In the genomic region with DNA sequence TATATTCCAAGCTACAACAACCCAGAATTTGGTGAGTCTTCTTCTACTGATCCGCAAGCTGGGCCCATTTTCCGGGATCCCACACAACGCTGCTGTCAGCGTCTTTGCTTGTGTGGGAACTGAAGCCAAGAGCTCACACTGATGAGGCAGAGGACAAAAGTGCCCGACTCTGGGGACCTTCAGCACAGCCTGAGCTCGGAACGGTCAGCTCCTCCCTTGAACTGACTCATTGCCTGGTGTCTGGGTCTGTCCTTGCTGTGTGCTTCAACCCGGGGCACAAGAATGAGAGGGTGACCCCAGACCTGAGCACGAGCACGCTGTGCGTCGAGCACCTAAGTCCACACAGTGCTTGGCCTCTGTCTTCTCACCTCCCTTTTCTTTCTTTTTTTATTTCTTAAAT, we compare ENCODE assay signal across 27 cellular contexts. TPM values are rescaled to one million over a fixed set of nuclear protein-coding genes. Genes with fewer than 3 reads are reported as not detected.
"Had no signal": no experiment of that assay in that cellular context is flagged by ENCODE, and none has a peak within 500 bp of the region (broad histone marks: within the 10 kb centered on the region; RNA-seq: fewer than 3 reads in every experiment).

No MANE protein-coding gene starts in this region.

- H3K27me3 Mint-ChIP-seq: activated CD4-positive, alpha-beta memory T cell treated with anti-CD3 and anti-CD28 coated beads, Interleukin-2, amount 10 ng/mL, durations not matched to agents 7 days and 5 days had no signal

- H3K4me3 ChIP-seq: PC-9 had no signal

- DNase-seq: activated CD4-positive, alpha-beta memory T cell treated with anti-CD3 and anti-CD28 coated beads, Interleukin-2, amount 10 ng/mL, durations not matched to agents 7 days and 5 days; activated CD4-positive, alpha-beta T cell treated with anti-CD3 and anti-CD28 coated beads for 1 hour; activated CD4-positive, CD25-positive, alpha-beta regulatory T cell; activated CD8-positive, alpha-beta memory T cell treated with anti-CD3 and anti-CD28 coated beads for 24 hours; activated CD8-positive, alpha-beta memory T cell treated with anti-CD3 and anti-CD28 coated beads, Interleukin-2, amount 10 ng/mL, durations not matched to agents 7 days and 5 days; activated CD8-positive, alpha-beta memory T cell treated with anti-CD3 and anti-CD28 coated beads, Interleukin-2, amount 50 U/mL, for 48 hours; activated gamma-delta T cell; central memory CD4-positive, alpha-beta T cell; NCI-H1048; NCI-H1105 treated with DMSO at 0.1 percent for 48 hours; NCI-H1436; NCI-H1694; NCI-H1930; NCI-H2081 treated with DMSO at 0.1 percent for 48 hours; NCI-H226; NCI-H524 treated with DMSO at 0.1 percent for 48 hours; NK-92 treated with Interleukin-12 subunit alpha and Interleukin-12 subunit beta, amount 100 ng/mL, for 24 hours; PC-9; Right ventricle myocardium superior; SW 1271; T-helper 9 cell; WERI-Rb-1 had no signal

- H3K27ac ChIP-seq: PC-9, WERI-Rb-1 had no signal

- H3K36me3 Mint-ChIP-seq: activated CD8-positive, alpha-beta memory T cell treated with anti-CD3 and anti-CD28 coated beads, Interleukin-2, amount 10 ng/mL, durations not matched to agents 7 days and 5 days; activated naive CD4-positive, alpha-beta T cell treated with anti-CD3 and anti-CD28 coated beads, Interleukin-2, amount 50 U/mL, for 24 hours; brain had no signal

- H3K4me2 ChIP-seq: PC-9 had no signal

- H3K27ac Mint-ChIP-seq: activated CD8-positive, alpha-beta memory T cell treated with anti-CD3 and anti-CD28 coated beads, Interleukin-2, amount 10 ng/mL, durations not matched to agents 7 days and 5 days; activated naive CD4-positive, alpha-beta T cell treated with anti-CD3 and anti-CD28 coated beads, Interleukin-2, amount 50 U/mL, for 24 hours; brain had no signal

- H3K36me3 ChIP-seq: WERI-Rb-1 had no signal

- ATAC-seq: activated CD8-positive, alpha-beta memory T cell treated with anti-CD3 and anti-CD28 coated beads, Interleukin-2, amount 10 ng/mL, durations not matched to agents 7 days and 5 days had no signal

- H3K4me3 Mint-ChIP-seq: activated CD4-positive, alpha-beta memory T cell treated with anti-CD3 and anti-CD28 coated beads, Interleukin-2, amount 10 ng/mL, durations not matched to agents 7 days and 5 days; activated CD8-positive, alpha-beta memory T cell treated with anti-CD3 and anti-CD28 coated beads, Interleukin-2, amount 10 ng/mL, durations not matched to agents 7 days and 5 days; activated naive CD4-positive, alpha-beta T cell treated with anti-CD3 and anti-CD28 coated beads, Interleukin-2, amount 50 U/mL, for 24 hours; brain had no signal

RNA-seq across cellular contexts. Expression of a gene that starts 33.5 kb away (rescaled TPM):
- total RNA-seq: M059J, NCI-H460, OCI-LY7, PC-9 had no signal
